In genomic region chr2:214558341-214558740, GRCh38 we compare ENCODE assay signal across 8 cellular contexts.
"Had no signal": no experiment of that assay in that cellular context is flagged by ENCODE, and none has a peak within 500 bp of the region (broad histone marks: within the 10 kb centered on the region; RNA-seq: fewer than 3 reads in every experiment).

No MANE protein-coding gene starts in this region.

- H3K27ac Mint-ChIP-seq: HFFc6 had no signal

- ATAC-seq: HCT116 had no signal

- FAIRE-seq: HTR-8/SVneo had no signal

- H3K36me3 ChIP-seq: HAP-1 had no signal

- H3K27ac ChIP-seq: GM23248 had no signal

- H3K4me3 ChIP-seq: GM23248, HAP-1 had no signal

- H3K9ac ChIP-seq: GM23248 had no signal

- H2AFZ ChIP-seq: GM23248 had no signal

- H3K4me3 Mint-ChIP-seq: HFFc6 had no signal

- H3K4me1 ChIP-seq: HAP-1 had no signal

- H3K9me3 ChIP-seq: HAP-1 had no signal

- DNase-seq: GM23248, GOT3, H7, HFFc6, IMR-90 had no signal
